In genomic region chr1:6392880-6393399, GRCh38 we compare ENCODE assay signal across 8 cellular contexts. TPM values are rescaled to one million over a fixed set of nuclear protein-coding genes. Genes with fewer than 3 reads are reported as not detected.
DNase-seq lines count a peak whose midpoint lies in the region; ATAC-seq, FAIRE-seq and TF ChIP-seq lines count a peak whose summit lies in the region.

No MANE protein-coding gene starts in this region.

- H3K27me3 Mint-ChIP-seq in stimulated activated naive CD8-positive, alpha-beta T cell treated with anti-CD3 and anti-CD28 coated beads, Interleukin-15, Interleukin-2, amounts not matched to agents 100 ng/mL and 50 ng/mL, for 24 hours, result no peaks in the 10 kb centered on the region

- no peak overlapping the region for H2AFZ ChIP-seq in HepG2 (ENCODE audit: low read length)

- peaks cover 17% of the 10 kb centered on the region for H3K79me2 ChIP-seq in HepG2 (ENCODE audit: insufficient read depth, low read length)

- POLR2A ChIA-PET in HepG2 (lab: Yijun Ruan, JAX), result interaction anchor here (1.0 to 3.8 kb wide), 6 partner anchors 9 to 187 kb away, joined by 3 to 24 read pairs (median 8); partner anchors contain the start of gene RNF207

- TF ChIP-seq CTCF in HepG2 (CRISPR knock-in tag; IDR thresholded peaks at IDR 0.05), result no peak
- no peak for TF ChIP-seq CTCF in uterus (IDR thresholded peaks at IDR 0.05)

- peaks cover 3% of the 10 kb centered on the region for H3K36me3 Mint-ChIP-seq in stimulated activated naive CD8-positive, alpha-beta T cell treated with anti-CD3 and anti-CD28 coated beads, Interleukin-15, Interleukin-2, amounts not matched to agents 100 ng/mL and 50 ng/mL, for 24 hours (ENCODE audit: low read depth)

- peaks cover 28% of the 10 kb centered on the region for H3K4me1 Mint-ChIP-seq in stimulated activated naive CD8-positive, alpha-beta T cell treated with anti-CD3 and anti-CD28 coated beads, Interleukin-15, Interleukin-2, amounts not matched to agents 100 ng/mL and 50 ng/mL, for 24 hours (ENCODE audit: low read depth)

- peak overlapping the region; percentile 83 for H3K4me3 Mint-ChIP-seq in stimulated activated naive CD8-positive, alpha-beta T cell treated with anti-CD3 and anti-CD28 coated beads, Interleukin-15, Interleukin-2, amounts not matched to agents 100 ng/mL and 50 ng/mL, for 24 hours

- TF ChIP-seq EP300 in HepG2 (IDR thresholded peaks at IDR 0.05; ENCODE audit: low read depth in 2 of 2, low read length in 2 of 2) (no peak), HepG2 (CRISPR knock-in tag; IDR thresholded peaks at IDR 0.05; ENCODE audit: borderline replicate concordance) (no peak)

- H3K9ac ChIP-seq in HepG2 (ENCODE audit: insufficient read depth, low read depth, low read length), result peak overlapping the region; percentile 88

- H3K36me3 ChIP-seq in HepG2 (replicated peaks in 1 of 2; ENCODE audit: control insufficient read depth in 1 of 2, insufficient read depth in 2 of 2, low read length in 2 of 2) (no peaks in the 10 kb centered on the region), uterus (no peaks in the 10 kb centered on the region)

- intact Hi-C loops in HepG2 (cut with micrococcal nuclease; ENCODE audit: unreplicated experiment), result loop anchor here (5.0 kb wide), 2 partner anchors 36 to 146 kb away; no protein-coding TSS in a partner anchor
- intact Hi-C loops in uterus (cut with DNase I; ENCODE audit: low total_unique reads), result no loop called here

- CTCF ChIA-PET in HepG2 (lab: Yijun Ruan, JAX; ENCODE audit: low intra/inter-chr PET ratio, low total read pairs), result no interaction called here

- H3K9me3 ChIP-seq in HepG2 (ENCODE audit: low read length) (no peaks in the 10 kb centered on the region), uterus (no peaks in the 10 kb centered on the region)

- H3K4me1 ChIP-seq in HepG2 (ENCODE audit: insufficient read depth, low read length), result peaks cover 44% of the 10 kb centered on the region
- peaks cover 0 to 11% of the 10 kb centered on the region in 2 donors for H3K4me1 ChIP-seq in uterus

- 20% methylated on average over 2 of the region's 77 CpGs for WGBS in HepG2 (ENCODE audit: low lambda C conversion rate)

- TF ChIP-seq RAD21 in HepG2 (CRISPR knock-in tag; IDR thresholded peaks at IDR 0.05), result no peak

- no peaks in the 10 kb centered on the region for H3K27me3 ChIP-seq in HepG2 (ENCODE audit: control insufficient read depth in 1 of 2, insufficient read depth in 2 of 2, low read length in 2 of 2)
- no peaks in the 10 kb centered on the region for H3K27me3 ChIP-seq in uterus

- no peaks in the 10 kb centered on the region for H3K9me3 Mint-ChIP-seq in stimulated activated naive CD8-positive, alpha-beta T cell treated with anti-CD3 and anti-CD28 coated beads, Interleukin-15, Interleukin-2, amounts not matched to agents 100 ng/mL and 50 ng/mL, for 24 hours

- peak overlapping the region; percentile 90 for H3K4me2 ChIP-seq in HepG2 (ENCODE audit: low read depth, low read length)

- BruUV-seq in HepG2 (replicated peaks; lab: Mats Ljungman, UMichigan), result no TSS peak

- no peak for FAIRE-seq in HepG2 (lab: Jason Lieb, UNC)

- peak overlapping the region; percentile 71 for H3K27ac Mint-ChIP-seq in stimulated activated naive CD8-positive, alpha-beta T cell treated with anti-CD3 and anti-CD28 coated beads, Interleukin-15, Interleukin-2, amounts not matched to agents 100 ng/mL and 50 ng/mL, for 24 hours

- TF ChIP-seq POLR2A in HepG2 (IDR thresholded peaks at IDR 0.05; ENCODE audit: insufficient read depth in 1 of 2, low read depth in 2 of 2, low read length in 2 of 2), result peak in 1 of 2 experiments; percentile 66; a peak in 2 of 4 replicates
- TF ChIP-seq POLR2A in uterus (IDR thresholded peaks at IDR 0.05), result no peak

- no peak for DNase-seq in stimulated activated naive CD8-positive, alpha-beta T cell treated with anti-CD3 and anti-CD28 coated beads, Interleukin-15, Interleukin-2, amounts not matched to agents 100 U/mL and 50 U/mL, for 24 hours
- no peak for DNase-seq in HepG2 (ENCODE audit: low spot score)
- no peak for DNase-seq in uterus
- DNase-seq in DMS114 treated with DMSO at 0.1 percent for 48 hours (lab: John Stamatoyannopoulos, UW; ENCODE audit: unreplicated experiment), result no peak
- no peak for DNase-seq in NCI-H2081 treated with DMSO at 0.1 percent for 48 hours (lab: John Stamatoyannopoulos, UW)

- H3K4me3 ChIP-seq in HepG2 (replicated peaks in 1 of 3; ENCODE audit: insufficient read depth in 1 of 3, low read depth in 2 of 3, low read length in 3 of 3), result peak overlapping the region; percentile 65 to 76 (median 66)
- peak overlapping the region; percentile 27 to 70 for H3K4me3 ChIP-seq in uterus

- ATAC-seq in stimulated activated naive CD8-positive, alpha-beta T cell treated with anti-CD3 and anti-CD28 coated beads, Interleukin-15, Interleukin-2, amounts not matched to agents 100 U/mL and 50 U/mL, for 24 hours, result no peak
- ATAC-seq in HG03439 (IDR thresholded peaks at IDR 0.05; ENCODE audit: unreplicated experiment) (peak; percentile 35), HepG2 (peak; percentile 21; the same call in 2 of the 3 replicates)

- peaks cover 4% of the 10 kb centered on the region; the same call in 1 of the 2 replicates for H4K20me1 ChIP-seq in HepG2 (ENCODE audit: insufficient read depth, low read length)

- in situ Hi-C loops in HepG2 (cut with HindIII; ENCODE audit: extremely low pct_ligation_motif_present, low pct_unique_long_range_greater_than_20kb), result no loop called here

- peak overlapping the region; percentile 70 for H3K27ac ChIP-seq in angular gyrus (ENCODE audit: low read depth, low read length)
- H3K27ac ChIP-seq in HepG2 (ENCODE audit: extremely low read length, insufficient read depth, low read length), result peak overlapping the region; percentile 16
- peak overlapping the region; percentile 93 to 99 for H3K27ac ChIP-seq in uterus

RNA-seq across cellular contexts. Expression of gene ACOT7, which starts 0.6 kb away (rescaled TPM):
- total RNA-seq in HepG2 (2016; rRNA removed; fragmentation: Illumina TruSeq; extraction: Trizol), result 33.0 and 43.2 TPM in 2 replicates
- total RNA-seq in HepG2 (2016; cell fraction: cytosol; rRNA removed; fragmentation: Illumina TruSeq; extraction: Trizol; ENCODE audit: low read depth), result 11.5 and 12.1 TPM in 2 replicates
- total RNA-seq in HepG2 (2016; cell fraction: insoluble cytoplasmic fraction; rRNA removed; fragmentation: Illumina TruSeq; extraction: Trizol), result 34.5 and 39.6 TPM in 2 replicates
- 19.5 and 22.7 TPM in 2 replicates for total RNA-seq in HepG2 (2016; cell fraction: membrane; rRNA removed; fragmentation: Illumina TruSeq; extraction: Trizol)
- 16.0 and 18.3 TPM in 2 replicates for total RNA-seq in HepG2 (2016; cell fraction: nucleus; rRNA removed; fragmentation: Illumina TruSeq; extraction: Trizol)
- polyA plus RNA-seq in HepG2 (2011; rRNA removed), result 47.6 and 55.8 TPM in 2 replicates
- 41.0 and 59.2 TPM in 2 replicates for polyA plus RNA-seq in HepG2 (2011; cell fraction: cytosol; rRNA removed)
- 29.4 and 30.1 TPM in 2 replicates for polyA plus RNA-seq in HepG2 (2011; cell fraction: nucleus; rRNA removed)
- polyA plus RNA-seq in HepG2 (2012), result 30.1 and 36.4 TPM in 2 replicates
- 25.5 and 27.1 TPM in 2 replicates for polyA plus RNA-seq in HepG2 (2016; cell fraction: cytosol; fragmentation: Illumina TruSeq; extraction: Trizol; ENCODE audit: low read depth)
- polyA plus RNA-seq in HepG2 (2016; cell fraction: insoluble cytoplasmic fraction; fragmentation: Illumina TruSeq; extraction: Trizol; ENCODE audit: low read depth), result 80.5 and 96.2 TPM in 2 replicates
- polyA plus RNA-seq in HepG2 (2016; cell fraction: membrane; fragmentation: Illumina TruSeq; extraction: Trizol; ENCODE audit: low read depth), result 36.8 and 37.9 TPM in 2 replicates
- 47.6 and 48.4 TPM in 2 replicates for polyA plus RNA-seq in HepG2 (2016; cell fraction: nucleus; fragmentation: Illumina TruSeq; extraction: Trizol; ENCODE audit: insufficient read depth, low read depth)
- polyA minus RNA-seq in HepG2 (2011; rRNA and poly(A)+ RNA removed; ENCODE audit: low replicate concordance), result 55.4 and 66.9 TPM in 2 replicates
- polyA minus RNA-seq in HepG2 (2011; cell fraction: cytosol; rRNA and poly(A)+ RNA removed), result 14.3 and 18.7 TPM in 2 replicates
- polyA minus RNA-seq in HepG2 (2011; cell fraction: nucleus; rRNA and poly(A)+ RNA removed), result 8.0 and 8.6 TPM in 2 replicates
- total RNA-seq in uterus, result 10 to 100 TPM in 2 of 4 donors, 1 to 10 TPM in 2; 7.4 to 27.6 (median 12.4) TPM

RNA-seq across cellular contexts. Expression of gene HES2, which starts 26.8 kb away (rescaled TPM):
- total RNA-seq in HepG2 (2016; rRNA removed; fragmentation: Illumina TruSeq; extraction: Trizol), result 0.10 and 0.11 TPM in 2 replicates
- total RNA-seq in HepG2 (2016; cell fraction: cytosol; rRNA removed; fragmentation: Illumina TruSeq; extraction: Trizol; ENCODE audit: low read depth), result 0.30 TPM in 1 of 2 replicates, not detected in the other
- total RNA-seq in HepG2 (2016; cell fraction: insoluble cytoplasmic fraction; rRNA removed; fragmentation: Illumina TruSeq; extraction: Trizol), result 0.11 and 0.13 TPM in 2 replicates
- 0.07 and 0.28 TPM in 2 replicates for total RNA-seq in HepG2 (2016; cell fraction: membrane; rRNA removed; fragmentation: Illumina TruSeq; extraction: Trizol)
- total RNA-seq in HepG2 (2016; cell fraction: nucleus; rRNA removed; fragmentation: Illumina TruSeq; extraction: Trizol), result 0.12 TPM in 1 of 2 replicates, not detected in the other
- polyA plus RNA-seq in HepG2 (2011; rRNA removed), result 0.13 and 0.17 TPM in 2 replicates
- 0.09 and 0.15 TPM in 2 replicates for polyA plus RNA-seq in HepG2 (2011; cell fraction: cytosol; rRNA removed)
- 0.06 and 0.10 TPM in 2 replicates for polyA plus RNA-seq in HepG2 (2011; cell fraction: nucleus; rRNA removed)
- not detected in 2 replicates for polyA plus RNA-seq in HepG2 (2012)
- not detected in 2 replicates for polyA plus RNA-seq in HepG2 (2016; cell fraction: cytosol; fragmentation: Illumina TruSeq; extraction: Trizol; ENCODE audit: low read depth)
- 0.05 TPM in 1 of 2 replicates, not detected in the other for polyA plus RNA-seq in HepG2 (2016; cell fraction: insoluble cytoplasmic fraction; fragmentation: Illumina TruSeq; extraction: Trizol; ENCODE audit: low read depth)
- polyA plus RNA-seq in HepG2 (2016; cell fraction: membrane; fragmentation: Illumina TruSeq; extraction: Trizol; ENCODE audit: low read depth), result 0.03 TPM in 1 of 2 replicates, not detected in the other
- 0.11 and 0.14 TPM in 2 replicates for polyA plus RNA-seq in HepG2 (2016; cell fraction: nucleus; fragmentation: Illumina TruSeq; extraction: Trizol; ENCODE audit: insufficient read depth, low read depth)
- polyA minus RNA-seq in HepG2 (2011; rRNA and poly(A)+ RNA removed; ENCODE audit: low replicate concordance), result 0.02 and 1.8 TPM in 2 replicates
- not detected in 2 replicates for polyA minus RNA-seq in HepG2 (2011; cell fraction: cytosol; rRNA and poly(A)+ RNA removed)
- 0.25 TPM in 1 of 2 replicates, not detected in the other for polyA minus RNA-seq in HepG2 (2011; cell fraction: nucleus; rRNA and poly(A)+ RNA removed)
- total RNA-seq in uterus, result under 1 TPM in 1 of 4 donors, not detected in 3; 0.21 TPM

RNA-seq across cellular contexts. Expression of gene ESPN, which starts 31.6 kb away (rescaled TPM):
- 38.5 and 48.6 TPM in 2 replicates for total RNA-seq in HepG2 (2016; rRNA removed; fragmentation: Illumina TruSeq; extraction: Trizol)
- 15.9 and 20.3 TPM in 2 replicates for total RNA-seq in HepG2 (2016; cell fraction: cytosol; rRNA removed; fragmentation: Illumina TruSeq; extraction: Trizol; ENCODE audit: low read depth)
- total RNA-seq in HepG2 (2016; cell fraction: insoluble cytoplasmic fraction; rRNA removed; fragmentation: Illumina TruSeq; extraction: Trizol), result 39.4 and 50.9 TPM in 2 replicates
- 30.5 and 39.8 TPM in 2 replicates for total RNA-seq in HepG2 (2016; cell fraction: membrane; rRNA removed; fragmentation: Illumina TruSeq; extraction: Trizol)
- total RNA-seq in HepG2 (2016; cell fraction: nucleus; rRNA removed; fragmentation: Illumina TruSeq; extraction: Trizol), result 25.3 and 27.5 TPM in 2 replicates
- polyA plus RNA-seq in HepG2 (2011; rRNA removed), result 54.2 and 70.4 TPM in 2 replicates
- polyA plus RNA-seq in HepG2 (2011; cell fraction: cytosol; rRNA removed), result 65.1 and 100 TPM in 2 replicates
- 169 and 184 TPM in 2 replicates for polyA plus RNA-seq in HepG2 (2011; cell fraction: nucleus; rRNA removed)
- polyA plus RNA-seq in HepG2 (2012), result 112 and 113 TPM in 2 replicates
- 30.4 and 34.2 TPM in 2 replicates for polyA plus RNA-seq in HepG2 (2016; cell fraction: cytosol; fragmentation: Illumina TruSeq; extraction: Trizol; ENCODE audit: low read depth)
- 72.8 and 91.0 TPM in 2 replicates for polyA plus RNA-seq in HepG2 (2016; cell fraction: insoluble cytoplasmic fraction; fragmentation: Illumina TruSeq; extraction: Trizol; ENCODE audit: low read depth)
- polyA plus RNA-seq in HepG2 (2016; cell fraction: membrane; fragmentation: Illumina TruSeq; extraction: Trizol; ENCODE audit: low read depth), result 46.8 and 50.8 TPM in 2 replicates
- 64.4 and 66.2 TPM in 2 replicates for polyA plus RNA-seq in HepG2 (2016; cell fraction: nucleus; fragmentation: Illumina TruSeq; extraction: Trizol; ENCODE audit: insufficient read depth, low read depth)
- polyA minus RNA-seq in HepG2 (2011; rRNA and poly(A)+ RNA removed; ENCODE audit: low replicate concordance), result 1.7 and 92.7 TPM in 2 replicates
- 102 and 107 TPM in 2 replicates for polyA minus RNA-seq in HepG2 (2011; cell fraction: cytosol; rRNA and poly(A)+ RNA removed)
- polyA minus RNA-seq in HepG2 (2011; cell fraction: nucleus; rRNA and poly(A)+ RNA removed), result 35.1 and 39.9 TPM in 2 replicates
- total RNA-seq in uterus, result 1 to 10 TPM in 1 of 4 donors, under 1 TPM in 1, not detected in 2; 0.58 to 2.5 TPM

Comparison
In these comparisons a context has a peak if more than half of its experiments do, and no peak if none do; other contexts are left out.
1. H3K27ac ChIP-seq: peak in every context shown above with its lines; median percentile 96 in uterus; 70 in angular gyrus; 16 in HepG2.
2. RNA of gene ESPN, which starts 31.6 kb away (total RNA-seq): 15.9 to 50.9 TPM in HepG2; 0.58 to 2.5 TPM in uterus; every median in the first group is over 4 times any median in the second.